In the genomic region with DNA sequence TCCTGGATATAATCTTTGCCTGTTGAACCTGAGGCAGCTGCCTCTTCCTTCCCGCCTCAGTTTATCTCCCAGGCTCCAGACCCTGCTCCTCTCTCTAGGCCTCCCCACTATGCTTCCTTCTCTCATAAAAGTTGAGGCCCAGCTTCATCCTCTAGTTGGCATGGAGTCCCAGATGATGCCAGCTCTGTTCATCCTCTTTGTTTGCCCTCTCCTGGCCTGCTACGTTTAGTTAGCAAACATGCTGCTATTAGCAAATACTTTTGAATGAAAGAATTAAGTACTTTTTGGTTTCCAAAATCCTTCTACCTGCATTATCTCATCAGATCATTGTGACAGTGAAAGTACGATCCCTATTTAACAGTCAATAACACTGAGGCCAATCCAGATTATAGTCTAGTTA, we compare ENCODE assay signal across 17 cellular contexts.
"Had no signal": no experiment of that assay in that cellular context is flagged by ENCODE, and none has a peak within 500 bp of the region (broad histone marks: within the 10 kb centered on the region; RNA-seq: fewer than 3 reads in every experiment).

No MANE protein-coding gene starts in this region.

- FAIRE-seq: islet of Langerhans, pancreas had no signal

- H3K9me3 Mint-ChIP-seq: activated naive CD4-positive, alpha-beta T cell treated with anti-CD3 and anti-CD28 coated beads, Interleukin-2, amount 50 U/mL, for 24 hours; nephron had no signal

- ATAC-seq: activated CD4-positive, alpha-beta T cell treated with anti-CD3 and anti-CD28 coated beads for 36 hours; body of pancreas; heart left ventricle; pancreas; right cardiac atrium had no signal

- H3K27ac Mint-ChIP-seq: activated CD4-positive, alpha-beta memory T cell treated with anti-CD3 and anti-CD28 coated beads, Interleukin-2, amount 10 ng/mL, durations not matched to agents 7 days and 5 days; activated CD4-positive, alpha-beta T cell treated with anti-CD3 and anti-CD28 coated beads for 36 hours; activated naive CD4-positive, alpha-beta T cell treated with anti-CD3 and anti-CD28 coated beads, Interleukin-2, amount 50 U/mL, for 24 hours; activated T-helper 1 cell treated with anti-CD3 and anti-CD28 coated beads, Interleukin-12 subunit alpha, Interleukin-12 subunit beta, Interleukin-2, Interleukin-4 antibody, amounts not matched to agents 30 ng/mL and 10 ng/mL and 1 ng/mL, durations not matched to agents 14 hours and 24 hours and 36 hours; nephron; stimulated activated naive CD8-positive, alpha-beta T cell treated with anti-CD3 and anti-CD28 coated beads, Interleukin-15, Interleukin-2, amounts not matched to agents 100 ng/mL and 50 ng/mL, for 24 hours had no signal

- DNase-seq: activated CD4-positive, alpha-beta memory T cell treated with anti-CD3 and anti-CD28 coated beads, Interleukin-2, amount 10 ng/mL, durations not matched to agents 7 days and 5 days; activated CD4-positive, alpha-beta T cell treated with anti-CD3 and anti-CD28 coated beads for 36 hours; activated gamma-delta T cell treated with Interleukin-2 at 50 U/mL for 16 hours; anterior cingulate cortex; body of pancreas; heart left ventricle; pancreas; right cardiac atrium; stimulated activated CD4-positive, alpha-beta T cell treated with anti-CD3 and anti-CD28 coated beads, Interleukin-12 subunit alpha, Interleukin-12 subunit beta, amount 100 ng/mL, for 4 hours; stimulated activated CD4-positive, alpha-beta T cell treated with anti-CD3 and anti-CD28 coated beads, Interleukin-4, amount 100 ng/mL, for 4 hours; substantia nigra; tibial artery had no signal

- H3K27me3 Mint-ChIP-seq: activated CD4-positive, alpha-beta memory T cell treated with anti-CD3 and anti-CD28 coated beads, Interleukin-2, amount 10 ng/mL, durations not matched to agents 7 days and 5 days; activated CD4-positive, alpha-beta T cell treated with anti-CD3 and anti-CD28 coated beads for 36 hours; activated naive CD4-positive, alpha-beta T cell treated with anti-CD3 and anti-CD28 coated beads, Interleukin-2, amount 50 U/mL, for 24 hours; stimulated activated naive CD8-positive, alpha-beta T cell treated with anti-CD3 and anti-CD28 coated beads, Interleukin-15, Interleukin-2, amounts not matched to agents 100 ng/mL and 50 ng/mL, for 24 hours had no signal

- H3K4me3 Mint-ChIP-seq: activated CD4-positive, alpha-beta memory T cell treated with anti-CD3 and anti-CD28 coated beads, Interleukin-2, amount 10 ng/mL, durations not matched to agents 7 days and 5 days; activated CD4-positive, alpha-beta T cell treated with anti-CD3 and anti-CD28 coated beads for 36 hours; activated naive CD4-positive, alpha-beta T cell treated with anti-CD3 and anti-CD28 coated beads, Interleukin-2, amount 50 U/mL, for 24 hours; activated T-helper 1 cell treated with anti-CD3 and anti-CD28 coated beads, Interleukin-12 subunit alpha, Interleukin-12 subunit beta, Interleukin-2, Interleukin-4 antibody, amounts not matched to agents 30 ng/mL and 10 ng/mL and 1 ng/mL, durations not matched to agents 14 hours and 24 hours and 36 hours; nephron; stimulated activated naive CD8-positive, alpha-beta T cell treated with anti-CD3 and anti-CD28 coated beads, Interleukin-15, Interleukin-2, amounts not matched to agents 100 ng/mL and 50 ng/mL, for 24 hours had no signal
